ENCODE assay signal across 1 cellular context in the genomic region with DNA sequence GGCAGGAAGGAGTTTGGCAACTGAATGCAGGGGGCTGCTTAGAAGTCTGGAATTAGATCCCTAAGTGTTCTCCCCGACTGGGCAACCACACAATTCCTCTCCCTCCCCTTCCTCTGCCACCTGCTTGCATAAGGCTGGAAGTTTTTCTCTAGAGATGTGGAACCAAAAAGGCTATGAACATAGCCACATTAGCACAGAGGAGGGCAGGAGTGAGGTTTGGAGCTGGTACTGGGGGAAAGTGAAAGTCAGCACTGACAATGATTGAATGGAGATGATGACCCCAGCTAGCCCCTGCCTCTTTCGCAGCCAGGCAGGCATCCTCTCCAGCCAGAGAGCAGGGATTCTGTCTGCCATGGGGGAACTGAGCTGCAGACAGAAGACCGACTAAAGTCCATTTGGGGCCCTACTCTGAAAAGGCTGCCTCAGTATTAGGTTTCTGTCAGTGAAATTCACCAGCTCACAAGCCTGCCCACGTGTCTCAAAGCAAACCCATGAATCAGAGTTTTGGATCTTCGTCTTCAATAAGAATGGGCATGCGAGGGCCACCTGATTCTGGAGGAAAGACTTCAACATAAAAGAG.
TF ChIP-seq lines count a peak whose summit lies in the region.

No MANE protein-coding gene starts in this region.

TF ChIP-seq in HepG2, 621 proteins besides CTCF, POLR2A, EP300 and RAD21 (continued from another document and continues in another):
- TF ChIP-seq, protein P1, sequence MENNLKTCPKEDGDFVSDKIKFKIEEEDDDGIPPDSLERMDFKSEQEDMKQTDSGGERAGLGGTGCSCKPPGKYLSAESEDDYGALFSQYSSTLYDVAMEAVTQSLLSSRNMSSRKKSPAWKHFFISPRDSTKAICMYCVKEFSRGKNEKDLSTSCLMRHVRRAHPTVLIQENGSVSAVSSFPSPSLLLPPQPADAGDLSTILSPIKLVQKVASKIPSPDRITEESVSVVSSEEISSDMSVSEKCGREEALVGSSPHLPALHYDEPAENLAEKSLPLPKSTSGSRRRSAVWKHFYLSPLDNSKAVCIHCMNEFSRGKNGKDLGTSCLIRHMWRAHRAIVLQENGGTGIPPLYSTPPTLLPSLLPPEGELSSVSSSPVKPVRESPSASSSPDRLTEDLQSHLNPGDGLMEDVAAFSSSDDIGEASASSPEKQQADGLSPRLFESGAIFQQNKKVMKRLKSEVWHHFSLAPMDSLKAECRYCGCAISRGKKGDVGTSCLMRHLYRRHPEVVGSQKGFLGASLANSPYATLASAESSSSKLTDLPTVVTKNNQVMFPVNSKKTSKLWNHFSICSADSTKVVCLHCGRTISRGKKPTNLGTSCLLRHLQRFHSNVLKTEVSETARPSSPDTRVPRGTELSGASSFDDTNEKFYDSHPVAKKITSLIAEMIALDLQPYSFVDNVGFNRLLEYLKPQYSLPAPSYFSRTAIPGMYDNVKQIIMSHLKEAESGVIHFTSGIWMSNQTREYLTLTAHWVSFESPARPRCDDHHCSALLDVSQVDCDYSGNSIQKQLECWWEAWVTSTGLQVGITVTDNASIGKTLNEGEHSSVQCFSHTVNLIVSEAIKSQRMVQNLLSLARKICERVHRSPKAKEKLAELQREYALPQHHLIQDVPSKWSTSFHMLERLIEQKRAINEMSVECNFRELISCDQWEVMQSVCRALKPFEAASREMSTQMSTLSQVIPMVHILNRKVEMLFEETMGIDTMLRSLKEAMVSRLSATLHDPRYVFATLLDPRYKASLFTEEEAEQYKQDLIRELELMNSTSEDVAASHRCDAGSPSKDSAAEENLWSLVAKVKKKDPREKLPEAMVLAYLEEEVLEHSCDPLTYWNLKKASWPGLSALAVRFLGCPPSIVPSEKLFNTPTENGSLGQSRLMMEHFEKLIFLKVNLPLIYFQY (CRISPR knock-in tag; IDR thresholded peaks at IDR 0.05; ENCODE audit: borderline replicate concordance) = no peak
- TF ChIP-seq, protein P2, sequence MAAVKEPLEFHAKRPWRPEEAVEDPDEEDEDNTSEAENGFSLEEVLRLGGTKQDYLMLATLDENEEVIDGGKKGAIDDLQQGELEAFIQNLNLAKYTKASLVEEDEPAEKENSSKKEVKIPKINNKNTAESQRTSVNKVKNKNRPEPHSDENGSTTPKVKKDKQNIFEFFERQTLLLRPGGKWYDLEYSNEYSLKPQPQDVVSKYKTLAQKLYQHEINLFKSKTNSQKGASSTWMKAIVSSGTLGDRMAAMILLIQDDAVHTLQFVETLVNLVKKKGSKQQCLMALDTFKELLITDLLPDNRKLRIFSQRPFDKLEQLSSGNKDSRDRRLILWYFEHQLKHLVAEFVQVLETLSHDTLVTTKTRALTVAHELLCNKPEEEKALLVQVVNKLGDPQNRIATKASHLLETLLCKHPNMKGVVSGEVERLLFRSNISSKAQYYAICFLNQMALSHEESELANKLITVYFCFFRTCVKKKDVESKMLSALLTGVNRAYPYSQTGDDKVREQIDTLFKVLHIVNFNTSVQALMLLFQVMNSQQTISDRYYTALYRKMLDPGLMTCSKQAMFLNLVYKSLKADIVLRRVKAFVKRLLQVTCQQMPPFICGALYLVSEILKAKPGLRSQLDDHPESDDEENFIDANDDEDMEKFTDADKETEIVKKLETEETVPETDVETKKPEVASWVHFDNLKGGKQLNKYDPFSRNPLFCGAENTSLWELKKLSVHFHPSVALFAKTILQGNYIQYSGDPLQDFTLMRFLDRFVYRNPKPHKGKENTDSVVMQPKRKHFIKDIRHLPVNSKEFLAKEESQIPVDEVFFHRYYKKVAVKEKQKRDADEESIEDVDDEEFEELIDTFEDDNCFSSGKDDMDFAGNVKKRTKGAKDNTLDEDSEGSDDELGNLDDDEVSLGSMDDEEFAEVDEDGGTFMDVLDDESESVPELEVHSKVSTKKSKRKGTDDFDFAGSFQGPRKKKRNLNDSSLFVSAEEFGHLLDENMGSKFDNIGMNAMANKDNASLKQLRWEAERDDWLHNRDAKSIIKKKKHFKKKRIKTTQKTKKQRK (IDR thresholded peaks at IDR 0.05; ENCODE audit: low read length) = no peak
- TF ChIP-seq ZNF749 (CRISPR knock-in tag; IDR thresholded peaks at IDR 0.05; ENCODE audit: borderline replicate concordance) (no peak), ELF4 (CRISPR knock-in tag; IDR thresholded peaks at IDR 0.05; ENCODE audit: borderline replicate concordance) (no peak), KDM2A (CRISPR knock-in tag; IDR thresholded peaks at IDR 0.05; ENCODE audit: borderline replicate concordance, low read depth) (no peak), POLR2AphosphoS5 (IDR thresholded peaks at IDR 0.05; ENCODE audit: low read depth, low read length) (no peak), ZNF17 (CRISPR knock-in tag; IDR thresholded peaks at IDR 0.05) (no peak), AHR (CRISPR knock-in tag; IDR thresholded peaks at IDR 0.05) (no peak), ZBTB7A (CRISPR knock-in tag; IDR thresholded peaks at IDR 0.05) (peak; percentile 64; the same call in 1 of the 2 replicates), KLF6 (CRISPR knock-in tag; IDR thresholded peaks at IDR 0.05) (no peak), U2AF2 (IDR thresholded peaks at IDR 0.05; ENCODE audit: low read depth, low read length) (no peak), GPN1 (CRISPR knock-in tag; IDR thresholded peaks at IDR 0.05; ENCODE audit: borderline replicate concordance) (no peak), ZNF205 (CRISPR knock-in tag; IDR thresholded peaks at IDR 0.05) (no peak), ZNF30 (CRISPR knock-in tag; IDR thresholded peaks at IDR 0.05) (no peak), ZKSCAN1 (IDR thresholded peaks at IDR 0.05; ENCODE audit: low read length) (no peak), RELA (CRISPR knock-in tag; IDR thresholded peaks at IDR 0.05) (no peak), NFKBIZ (CRISPR knock-in tag; IDR thresholded peaks at IDR 0.05) (no peak), MED1 (CRISPR knock-in tag; IDR thresholded peaks at IDR 0.05) (peak; percentile 84)
- TF ChIP-seq, protein P3, sequence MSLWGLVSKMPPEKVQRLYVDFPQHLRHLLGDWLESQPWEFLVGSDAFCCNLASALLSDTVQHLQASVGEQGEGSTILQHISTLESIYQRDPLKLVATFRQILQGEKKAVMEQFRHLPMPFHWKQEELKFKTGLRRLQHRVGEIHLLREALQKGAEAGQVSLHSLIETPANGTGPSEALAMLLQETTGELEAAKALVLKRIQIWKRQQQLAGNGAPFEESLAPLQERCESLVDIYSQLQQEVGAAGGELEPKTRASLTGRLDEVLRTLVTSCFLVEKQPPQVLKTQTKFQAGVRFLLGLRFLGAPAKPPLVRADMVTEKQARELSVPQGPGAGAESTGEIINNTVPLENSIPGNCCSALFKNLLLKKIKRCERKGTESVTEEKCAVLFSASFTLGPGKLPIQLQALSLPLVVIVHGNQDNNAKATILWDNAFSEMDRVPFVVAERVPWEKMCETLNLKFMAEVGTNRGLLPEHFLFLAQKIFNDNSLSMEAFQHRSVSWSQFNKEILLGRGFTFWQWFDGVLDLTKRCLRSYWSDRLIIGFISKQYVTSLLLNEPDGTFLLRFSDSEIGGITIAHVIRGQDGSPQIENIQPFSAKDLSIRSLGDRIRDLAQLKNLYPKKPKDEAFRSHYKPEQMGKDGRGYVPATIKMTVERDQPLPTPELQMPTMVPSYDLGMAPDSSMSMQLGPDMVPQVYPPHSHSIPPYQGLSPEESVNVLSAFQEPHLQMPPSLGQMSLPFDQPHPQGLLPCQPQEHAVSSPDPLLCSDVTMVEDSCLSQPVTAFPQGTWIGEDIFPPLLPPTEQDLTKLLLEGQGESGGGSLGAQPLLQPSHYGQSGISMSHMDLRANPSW (CRISPR knock-in tag; IDR thresholded peaks at IDR 0.05; ENCODE audit: borderline replicate concordance) = no peak
- TF ChIP-seq, protein P4, sequence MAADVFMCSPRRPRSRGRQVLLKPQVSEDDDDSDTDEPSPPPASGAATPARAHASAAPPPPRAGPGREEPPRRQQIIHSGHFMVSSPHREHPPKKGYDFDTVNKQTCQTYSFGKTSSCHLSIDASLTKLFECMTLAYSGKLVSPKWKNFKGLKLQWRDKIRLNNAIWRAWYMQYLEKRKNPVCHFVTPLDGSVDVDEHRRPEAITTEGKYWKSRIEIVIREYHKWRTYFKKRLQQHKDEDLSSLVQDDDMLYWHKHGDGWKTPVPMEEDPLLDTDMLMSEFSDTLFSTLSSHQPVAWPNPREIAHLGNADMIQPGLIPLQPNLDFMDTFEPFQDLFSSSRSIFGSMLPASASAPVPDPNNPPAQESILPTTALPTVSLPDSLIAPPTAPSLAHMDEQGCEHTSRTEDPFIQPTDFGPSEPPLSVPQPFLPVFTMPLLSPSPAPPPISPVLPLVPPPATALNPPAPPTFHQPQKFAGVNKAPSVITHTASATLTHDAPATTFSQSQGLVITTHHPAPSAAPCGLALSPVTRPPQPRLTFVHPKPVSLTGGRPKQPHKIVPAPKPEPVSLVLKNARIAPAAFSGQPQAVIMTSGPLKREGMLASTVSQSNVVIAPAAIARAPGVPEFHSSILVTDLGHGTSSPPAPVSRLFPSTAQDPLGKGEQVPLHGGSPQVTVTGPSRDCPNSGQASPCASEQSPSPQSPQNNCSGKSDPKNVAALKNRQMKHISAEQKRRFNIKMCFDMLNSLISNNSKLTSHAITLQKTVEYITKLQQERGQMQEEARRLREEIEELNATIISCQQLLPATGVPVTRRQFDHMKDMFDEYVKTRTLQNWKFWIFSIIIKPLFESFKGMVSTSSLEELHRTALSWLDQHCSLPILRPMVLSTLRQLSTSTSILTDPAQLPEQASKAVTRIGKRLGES (CRISPR knock-in tag; IDR thresholded peaks at IDR 0.05; ENCODE audit: borderline replicate concordance) = 0 out of 2 replicates have a peak, but pooled peaks have one; percentile 49
- TF ChIP-seq, protein P5, sequence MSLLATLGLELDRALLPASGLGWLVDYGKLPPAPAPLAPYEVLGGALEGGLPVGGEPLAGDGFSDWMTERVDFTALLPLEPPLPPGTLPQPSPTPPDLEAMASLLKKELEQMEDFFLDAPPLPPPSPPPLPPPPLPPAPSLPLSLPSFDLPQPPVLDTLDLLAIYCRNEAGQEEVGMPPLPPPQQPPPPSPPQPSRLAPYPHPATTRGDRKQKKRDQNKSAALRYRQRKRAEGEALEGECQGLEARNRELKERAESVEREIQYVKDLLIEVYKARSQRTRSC (CRISPR knock-in tag; IDR thresholded peaks at IDR 0.05; ENCODE audit: low read depth) = no peak; the same call in 1 of the 2 replicates
- TF ChIP-seq, protein P6, sequence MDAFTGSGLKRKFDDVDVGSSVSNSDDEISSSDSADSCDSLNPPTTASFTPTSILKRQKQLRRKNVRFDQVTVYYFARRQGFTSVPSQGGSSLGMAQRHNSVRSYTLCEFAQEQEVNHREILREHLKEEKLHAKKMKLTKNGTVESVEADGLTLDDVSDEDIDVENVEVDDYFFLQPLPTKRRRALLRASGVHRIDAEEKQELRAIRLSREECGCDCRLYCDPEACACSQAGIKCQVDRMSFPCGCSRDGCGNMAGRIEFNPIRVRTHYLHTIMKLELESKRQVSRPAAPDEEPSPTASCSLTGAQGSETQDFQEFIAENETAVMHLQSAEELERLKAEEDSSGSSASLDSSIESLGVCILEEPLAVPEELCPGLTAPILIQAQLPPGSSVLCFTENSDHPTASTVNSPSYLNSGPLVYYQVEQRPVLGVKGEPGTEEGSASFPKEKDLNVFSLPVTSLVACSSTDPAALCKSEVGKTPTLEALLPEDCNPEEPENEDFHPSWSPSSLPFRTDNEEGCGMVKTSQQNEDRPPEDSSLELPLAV (CRISPR knock-in tag; conservative IDR thresholded peaks at IDR 0.05; ENCODE audit: low read depth) = no peak
- TF ChIP-seq, protein P7, sequence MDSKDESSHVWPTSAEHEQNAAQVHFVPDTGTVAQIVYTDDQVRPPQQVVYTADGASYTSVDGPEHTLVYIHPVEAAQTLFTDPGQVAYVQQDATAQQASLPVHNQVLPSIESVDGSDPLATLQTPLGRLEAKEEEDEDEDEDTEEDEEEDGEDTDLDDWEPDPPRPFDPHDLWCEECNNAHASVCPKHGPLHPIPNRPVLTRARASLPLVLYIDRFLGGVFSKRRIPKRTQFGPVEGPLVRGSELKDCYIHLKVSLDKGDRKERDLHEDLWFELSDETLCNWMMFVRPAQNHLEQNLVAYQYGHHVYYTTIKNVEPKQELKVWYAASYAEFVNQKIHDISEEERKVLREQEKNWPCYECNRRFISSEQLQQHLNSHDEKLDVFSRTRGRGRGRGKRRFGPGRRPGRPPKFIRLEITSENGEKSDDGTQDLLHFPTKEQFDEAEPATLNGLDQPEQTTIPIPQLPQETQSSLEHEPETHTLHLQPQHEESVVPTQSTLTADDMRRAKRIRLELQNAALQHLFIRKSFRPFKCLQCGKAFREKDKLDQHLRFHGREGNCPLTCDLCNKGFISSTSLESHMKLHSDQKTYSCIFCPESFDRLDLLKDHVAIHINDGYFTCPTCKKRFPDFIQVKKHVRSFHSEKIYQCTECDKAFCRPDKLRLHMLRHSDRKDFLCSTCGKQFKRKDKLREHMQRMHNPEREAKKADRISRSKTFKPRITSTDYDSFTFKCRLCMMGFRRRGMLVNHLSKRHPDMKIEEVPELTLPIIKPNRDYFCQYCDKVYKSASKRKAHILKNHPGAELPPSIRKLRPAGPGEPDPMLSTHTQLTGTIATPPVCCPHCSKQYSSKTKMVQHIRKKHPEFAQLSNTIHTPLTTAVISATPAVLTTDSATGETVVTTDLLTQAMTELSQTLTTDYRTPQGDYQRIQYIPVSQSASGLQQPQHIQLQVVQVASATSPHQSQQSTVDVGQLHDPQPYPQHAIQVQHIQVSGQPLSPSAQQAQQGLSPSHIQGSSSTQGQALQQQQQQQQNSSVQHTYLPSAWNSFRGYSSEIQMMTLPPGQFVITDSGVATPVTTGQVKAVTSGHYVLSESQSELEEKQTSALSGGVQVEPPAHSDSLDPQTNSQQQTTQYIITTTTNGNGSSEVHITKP (CRISPR knock-in tag; IDR thresholded peaks at IDR 0.05; ENCODE audit: low read depth) = 0 out of 2 replicates have a peak, but pooled peaks have one; percentile 42
- TF ChIP-seq, protein P8, sequence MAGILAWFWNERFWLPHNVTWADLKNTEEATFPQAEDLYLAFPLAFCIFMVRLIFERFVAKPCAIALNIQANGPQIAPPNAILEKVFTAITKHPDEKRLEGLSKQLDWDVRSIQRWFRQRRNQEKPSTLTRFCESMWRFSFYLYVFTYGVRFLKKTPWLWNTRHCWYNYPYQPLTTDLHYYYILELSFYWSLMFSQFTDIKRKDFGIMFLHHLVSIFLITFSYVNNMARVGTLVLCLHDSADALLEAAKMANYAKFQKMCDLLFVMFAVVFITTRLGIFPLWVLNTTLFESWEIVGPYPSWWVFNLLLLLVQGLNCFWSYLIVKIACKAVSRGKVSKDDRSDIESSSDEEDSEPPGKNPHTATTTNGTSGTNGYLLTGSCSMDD (CRISPR knock-in tag; IDR thresholded peaks at IDR 0.05) = no peak
- TF ChIP-seq, protein P9, sequence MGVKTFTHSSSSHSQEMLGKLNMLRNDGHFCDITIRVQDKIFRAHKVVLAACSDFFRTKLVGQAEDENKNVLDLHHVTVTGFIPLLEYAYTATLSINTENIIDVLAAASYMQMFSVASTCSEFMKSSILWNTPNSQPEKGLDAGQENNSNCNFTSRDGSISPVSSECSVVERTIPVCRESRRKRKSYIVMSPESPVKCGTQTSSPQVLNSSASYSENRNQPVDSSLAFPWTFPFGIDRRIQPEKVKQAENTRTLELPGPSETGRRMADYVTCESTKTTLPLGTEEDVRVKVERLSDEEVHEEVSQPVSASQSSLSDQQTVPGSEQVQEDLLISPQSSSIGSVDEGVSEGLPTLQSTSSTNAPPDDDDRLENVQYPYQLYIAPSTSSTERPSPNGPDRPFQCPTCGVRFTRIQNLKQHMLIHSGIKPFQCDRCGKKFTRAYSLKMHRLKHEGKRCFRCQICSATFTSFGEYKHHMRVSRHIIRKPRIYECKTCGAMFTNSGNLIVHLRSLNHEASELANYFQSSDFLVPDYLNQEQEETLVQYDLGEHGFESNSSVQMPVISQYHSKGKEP (CRISPR knock-in tag; IDR thresholded peaks at IDR 0.05) = no peak
- TF ChIP-seq, protein P10, sequence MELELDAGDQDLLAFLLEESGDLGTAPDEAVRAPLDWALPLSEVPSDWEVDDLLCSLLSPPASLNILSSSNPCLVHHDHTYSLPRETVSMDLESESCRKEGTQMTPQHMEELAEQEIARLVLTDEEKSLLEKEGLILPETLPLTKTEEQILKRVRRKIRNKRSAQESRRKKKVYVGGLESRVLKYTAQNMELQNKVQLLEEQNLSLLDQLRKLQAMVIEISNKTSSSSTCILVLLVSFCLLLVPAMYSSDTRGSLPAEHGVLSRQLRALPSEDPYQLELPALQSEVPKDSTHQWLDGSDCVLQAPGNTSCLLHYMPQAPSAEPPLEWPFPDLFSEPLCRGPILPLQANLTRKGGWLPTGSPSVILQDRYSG (CRISPR knock-in tag; IDR thresholded peaks at IDR 0.05) = no peak
